In the genomic region with DNA sequence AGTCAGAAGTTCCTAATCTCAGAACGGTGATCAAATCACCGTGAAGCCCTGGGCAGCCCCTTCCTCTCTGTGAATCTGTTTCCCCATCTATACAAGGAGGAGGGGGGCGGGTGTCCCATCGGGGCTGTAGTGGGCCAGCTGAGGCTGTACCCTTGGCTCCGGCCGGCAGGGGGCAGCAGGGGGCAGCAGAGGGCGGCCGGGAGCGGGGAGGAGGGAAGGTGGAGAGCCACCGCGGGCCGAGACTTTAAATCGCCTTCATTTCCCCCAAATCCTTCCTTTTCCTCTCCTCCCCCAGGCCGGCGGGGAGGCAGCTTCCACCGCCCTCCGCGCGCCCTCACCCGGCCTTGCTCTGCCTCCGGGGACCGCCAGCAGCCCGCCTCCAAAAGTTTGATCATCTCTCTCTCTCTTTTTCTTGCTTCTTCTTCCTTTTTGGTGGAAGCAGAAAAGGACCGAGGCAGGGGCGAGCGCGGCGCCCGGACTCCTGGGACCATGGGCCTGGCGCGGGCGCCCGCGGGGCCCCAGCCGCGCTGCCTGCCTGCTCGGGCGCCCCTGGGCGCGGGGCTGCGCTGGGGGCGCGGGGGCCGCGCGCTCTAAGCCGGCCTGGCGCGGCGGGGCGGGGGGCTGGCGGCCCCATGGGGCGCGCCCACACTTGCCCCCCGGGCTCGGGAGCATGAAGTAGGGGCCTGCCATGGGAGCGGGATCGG, we compare ENCODE assay signal across 8 cellular contexts. TPM values are rescaled to one million over a fixed set of nuclear protein-coding genes. Genes with fewer than 3 reads are reported as not detected.
DNase-seq lines count a peak whose midpoint lies in the region; ATAC-seq and TF ChIP-seq lines count a peak whose summit lies in the region.

Gene COL27A1, plus strand, starts transcription at position 275 of the 704 bp plus-strand sequence. Its CDS starts 414 bp downstream, at position 689.

- peak within 1 kb of the TSS; percentile 39 for H3K4me3 ChIP-seq in lung

- H3K4me1 ChIP-seq in lung (ENCODE audit: control insufficient read depth in 2 of 2, insufficient read depth in 2 of 2, low read length in 2 of 2), result peaks cover 3 to 8% of the 10 kb centered on the region in 2 donors

- peak within 1 kb of the TSS in 1 of 2 donors; percentile 30 for H3K27ac ChIP-seq in lung (ENCODE audit: low read depth in 1 of 2, low read length in 1 of 2)

- no peaks in the 10 kb centered on the region for H3K9me3 ChIP-seq in lung (ENCODE audit: control insufficient read depth in 2 of 2, insufficient read depth in 1 of 2, low read length in 1 of 2)

- peak; percentile 78 for ATAC-seq in HG03097 (IDR thresholded peaks at IDR 0.05; ENCODE audit: low FRiP score, unreplicated experiment)
- ATAC-seq in lung (ENCODE audit: insufficient read depth, low FRiP score), result peak; percentile 79

- no peaks in the 10 kb centered on the region for H3K27me3 ChIP-seq in lung (ENCODE audit: control insufficient read depth, insufficient read depth)

- WGBS in lung, 2 donors, result 0 to 1% methylated on average over 34 to 58 of the region's 58 CpGs

- TF ChIP-seq CTCF in lung (IDR thresholded peaks at IDR 0.05; ENCODE audit: control extremely low read depth, extremely low read depth), result peak; percentile 70

- DNase-seq in NCI-H524 (lab: John Stamatoyannopoulos, UW) (peak; percentile 68 to 69), NCI-H524 treated with DMSO at 0.1 percent for 48 hours (lab: John Stamatoyannopoulos, UW) (no peak), NCI-H526 treated with DMSO at 0.1 percent for 48 hours (lab: John Stamatoyannopoulos, UW) (peak; percentile 42), lung (ENCODE audit: low spot score) (peak; percentile 83)
- peak; percentile 25 to 67 for DNase-seq in activated CD8-positive, alpha-beta memory T cell treated with anti-CD3 and anti-CD28 coated beads for 1 hour (ENCODE audit: extremely low read depth in 1 of 2, low read depth in 1 of 2)
- peak; percentile 64 for DNase-seq in effector CD8-positive, alpha-beta T cell (lab: John Stamatoyannopoulos, UW)
- DNase-seq in stimulated activated CD4-positive, alpha-beta T cell treated with anti-CD3 and anti-CD28 coated beads, Interleukin-4, amount 100 ng/mL, for 48 hours (ENCODE audit: low read depth in 2 of 2), result peak; percentile 81 to 88

- no peaks in the 10 kb centered on the region for H3K36me3 ChIP-seq in lung (ENCODE audit: control insufficient read depth in 2 of 2, insufficient read depth in 2 of 2, low read length in 2 of 2)

RNA-seq across cellular contexts. Expression of gene COL27A1, which starts in this region (rescaled TPM):
- total RNA-seq in lung, result 10 to 100 TPM; 18.4 to 25.6 TPM
- polyA plus RNA-seq in lung, result 10 to 100 TPM; 10.9 to 16.3 TPM
